In the genomic region with DNA sequence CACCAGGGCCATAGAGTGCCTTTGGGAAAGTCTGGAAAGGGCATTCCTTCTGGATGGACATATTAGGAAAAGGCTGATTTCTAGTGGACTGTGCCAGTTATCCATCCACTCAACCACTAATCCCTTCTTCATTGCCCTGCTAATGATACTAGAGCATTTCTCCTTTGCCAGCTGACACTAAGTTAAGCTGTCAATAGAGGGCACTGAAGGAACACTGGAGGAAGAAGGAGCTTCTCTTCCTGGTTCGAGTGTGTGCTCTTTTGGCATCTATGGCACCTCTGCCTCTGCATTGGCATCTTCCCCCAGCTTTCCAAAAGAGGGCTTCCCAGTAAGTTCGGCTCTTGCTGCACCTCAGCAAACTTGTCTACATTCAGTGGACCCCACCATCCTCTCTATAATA, we compare ENCODE assay signal across 9 cellular contexts.
DNase-seq lines count a peak whose midpoint lies in the region; ATAC-seq and TF ChIP-seq lines count a peak whose summit lies in the region.
"Had no signal": no experiment of that assay in that cellular context is flagged by ENCODE, and none has a peak within 500 bp of the region (broad histone marks: within the 10 kb centered on the region; RNA-seq: fewer than 3 reads in every experiment).

No MANE protein-coding gene starts in this region.

- DNase-seq in DMS 273 (lab: John Stamatoyannopoulos, UW; ENCODE audit: unreplicated experiment): peak; percentile 71
- DNase-seq in NCI-H82 treated with DMSO at 0.1 percent for 48 hours (lab: John Stamatoyannopoulos, UW; ENCODE audit: unreplicated experiment): peak; percentile 87
- DNase-seq in epithelial cell of proximal tubule (ENCODE audit: low read depth): peak; percentile 18
- DNase-seq in sciatic nerve (ENCODE audit: low spot score): no peak
- DNase-seq in immature natural killer cell: no peak
- no peak for DNase-seq in activated CD8-positive, alpha-beta memory T cell treated with anti-CD3 and anti-CD28 coated beads, Interleukin-2, amount 50 U/mL, for 4 hours

- intact Hi-C loops in sciatic nerve (cut with DNase I): no loop called here

- peak; percentile 66 for ATAC-seq in GM19351 (IDR thresholded peaks at IDR 0.05; ENCODE audit: unreplicated experiment)
- ATAC-seq in HG03457 (IDR thresholded peaks at IDR 0.05; ENCODE audit: unreplicated experiment): peak; percentile 81
- no peak for ATAC-seq in sciatic nerve

- H3K4me3 Mint-ChIP-seq in immature natural killer cell: no peak overlapping the region

- peak; percentile 79 for TF ChIP-seq CTCF in epithelial cell of proximal tubule (conservative IDR thresholded peaks at IDR 0.05; ENCODE audit: low read depth, low read length)

- H3K4me1 Mint-ChIP-seq in immature natural killer cell: no peaks in the 10 kb centered on the region

- no peak overlapping the region for H3K4me3 ChIP-seq in epithelial cell of proximal tubule (ENCODE audit: low read depth, low read length)
- H3K4me3 ChIP-seq: SJSA1 had no signal

- no peak overlapping the region for H3K27ac Mint-ChIP-seq in immature natural killer cell

- H3K27me3 Mint-ChIP-seq in immature natural killer cell (ENCODE audit: low read depth in 3 of 3): no peaks in the 10 kb centered on the region

- peaks cover 0 to 2% (median 0%) of the 10 kb centered on the region in 6 donors for H3K9me3 Mint-ChIP-seq in immature natural killer cell

- no peaks in the 10 kb centered on the region for H3K36me3 Mint-ChIP-seq in immature natural killer cell

Comparison
In these comparisons a context has a peak if more than half of its experiments do, and no peak if none do; other contexts are left out.
1. DNase-seq: peak in DMS 273 (single experiment), NCI-H82 treated with DMSO at 0.1 percent for 48 hours (single experiment) and epithelial cell of proximal tubule (single experiment); none in sciatic nerve (single experiment), immature natural killer cell (0 of 3) and activated CD8-positive, alpha-beta memory T cell treated with anti-CD3 and anti-CD28 coated beads, Interleukin-2, amount 50 U/mL, for 4 hours (single experiment).